ENCODE assay signal across 8 cellular contexts in genomic region chr1:6259491-6260362, GRCh38. TPM values are rescaled to one million over a fixed set of nuclear protein-coding genes. Genes with fewer than 3 reads are reported as not detected.
DNase-seq lines count a peak whose midpoint lies in the region; ATAC-seq and TF ChIP-seq lines count a peak whose summit lies in the region.

No MANE protein-coding gene starts in this region.

- H3K27ac ChIP-seq in PC-9, result no peak overlapping the region
- H3K27ac ChIP-seq in esophagus squamous epithelium, result peak overlapping the region; percentile 63 to 84 (median 72)

- BruUV-seq in PC-9 (replicated peaks; lab: Mats Ljungman, UMichigan), result TSS peak; percentile 11

- intact Hi-C loops in PC-9 (cut with micrococcal nuclease; ENCODE audit: unreplicated experiment) (loop anchor here (5.0 kb wide), 3 partner anchors 43 to 143 kb away; no protein-coding TSS in a partner anchor), esophagus squamous epithelium (cut with DNase I) (no loop called here)

- H3K9me3 Mint-ChIP-seq in activated T-cell treated with anti-CD3 and anti-CD28 coated beads, Interleukin-2, amount 50 U/mL, for 24 hours, result no peaks in the 10 kb centered on the region
- no peaks in the 10 kb centered on the region for H3K9me3 Mint-ChIP-seq in nephron progenitor cell

- TF ChIP-seq CTCF in PC-9 (conservative IDR thresholded peaks at IDR 0.05), result no peak
- peak in 2 of 6 experiments; percentile 6 to 19 for TF ChIP-seq CTCF in esophagus squamous epithelium (IDR thresholded peaks at IDR 0.05)
- TF ChIP-seq CTCF in nephron progenitor cell (IDR thresholded peaks at IDR 0.05), result no peak

- peak; percentile 80 for DNase-seq in ELF-1 (ENCODE audit: low read depth, low spot score)
- peak; percentile 55 to 79 for DNase-seq in PC-9
- peak; percentile 85 for DNase-seq in activated T-cell treated with anti-CD3 and anti-CD28 coated beads, Interleukin-2, amount 50 U/mL, for 24 hours
- no peak for DNase-seq in esophagus squamous epithelium (lab: John Stamatoyannopoulos, UW)
- DNase-seq in nephron progenitor cell, result peak; percentile 85
- peak; percentile 82 for DNase-seq in stimulated activated naive CD8-positive, alpha-beta T cell treated with anti-CD3 and anti-CD28 coated beads, Interleukin-15, Interleukin-2, amounts not matched to agents 100 U/mL and 50 U/mL, for 24 hours

- H3F3A ChIP-seq in PC-9 (ENCODE audit: insufficient read depth, low read depth), result 0 out of 2 replicates have a peak, but pooled peaks cover 5% of the 10 kb centered on the region

- H3K36me3 ChIP-seq in PC-9 (ENCODE audit: low read depth), result no peaks in the 10 kb centered on the region
- H3K36me3 ChIP-seq in esophagus squamous epithelium, result peaks cover 0 to 2% (median 0%) of the 10 kb centered on the region in 3 donors

- H3K27me3 Mint-ChIP-seq in activated T-cell treated with anti-CD3 and anti-CD28 coated beads, Interleukin-2, amount 50 U/mL, for 24 hours, result peaks cover 32% of the 10 kb centered on the region
- peaks cover 52% of the 10 kb centered on the region for H3K27me3 Mint-ChIP-seq in nephron progenitor cell (ENCODE audit: low read depth, poor library complexity)

- no peaks in the 10 kb centered on the region for H3K79me2 ChIP-seq in PC-9 (ENCODE audit: low read depth)

- H3K9me3 ChIP-seq in PC-9 (ENCODE audit: insufficient read depth, low read depth) (no peaks in the 10 kb centered on the region), esophagus squamous epithelium (no peaks in the 10 kb centered on the region)

- peaks cover 4% of the 10 kb centered on the region for H3K36me3 Mint-ChIP-seq in activated T-cell treated with anti-CD3 and anti-CD28 coated beads, Interleukin-2, amount 50 U/mL, for 24 hours (ENCODE audit: low read depth)
- H3K36me3 Mint-ChIP-seq in nephron progenitor cell (ENCODE audit: low read depth), result no peaks in the 10 kb centered on the region

- H3K4me1 Mint-ChIP-seq in activated T-cell treated with anti-CD3 and anti-CD28 coated beads, Interleukin-2, amount 50 U/mL, for 24 hours (ENCODE audit: low read depth), result peaks cover 5% of the 10 kb centered on the region
- peaks cover 43% of the 10 kb centered on the region for H3K4me1 Mint-ChIP-seq in nephron progenitor cell

- H3K27ac Mint-ChIP-seq in activated T-cell treated with anti-CD3 and anti-CD28 coated beads, Interleukin-2, amount 50 U/mL, for 24 hours, result no peak overlapping the region
- H3K27ac Mint-ChIP-seq in nephron progenitor cell, result no peak overlapping the region

- ATAC-seq in HG03280 (IDR thresholded peaks at IDR 0.05; ENCODE audit: unreplicated experiment), result peak; percentile 51
- ATAC-seq in stimulated activated naive CD8-positive, alpha-beta T cell treated with anti-CD3 and anti-CD28 coated beads, Interleukin-15, Interleukin-2, amounts not matched to agents 100 U/mL and 50 U/mL, for 24 hours, result peak; percentile 44
- no peak for ATAC-seq in HG02840 (IDR thresholded peaks at IDR 0.05; ENCODE audit: low FRiP score, unreplicated experiment)

- H4K20me1 ChIP-seq in PC-9 (ENCODE audit: insufficient read depth), result no peaks in the 10 kb centered on the region

- no peak overlapping the region for H3K4me3 Mint-ChIP-seq in activated T-cell treated with anti-CD3 and anti-CD28 coated beads, Interleukin-2, amount 50 U/mL, for 24 hours
- H3K4me3 Mint-ChIP-seq in nephron progenitor cell, result peak overlapping the region; percentile 48

- POLR2A ChIA-PET in PC-9 (lab: Charles Lee; ENCODE audit: unreplicated experiment), result no interaction called here

- no peaks in the 10 kb centered on the region for H3K27me3 ChIP-seq in PC-9 (ENCODE audit: insufficient read depth, low read depth)
- peaks cover 0 to 30% (median 0%) of the 10 kb centered on the region in 4 donors for H3K27me3 ChIP-seq in esophagus squamous epithelium

- CTCF ChIA-PET in PC-9 (lab: Charles Lee), result interaction anchor here (0.6 kb wide), 1 partner anchor 155 kb away, joined by 4 read pairs; no protein-coding TSS in a partner anchor

- peak overlapping the region; percentile 62 for H3K4me2 ChIP-seq in PC-9

- H3K4me1 ChIP-seq in PC-9 (replicated peaks; ENCODE audit: insufficient read depth) (no peaks in the 10 kb centered on the region), esophagus squamous epithelium (peaks cover 29 to 68% (median 31%) of the 10 kb centered on the region in 3 donors)

- H3K4me3 ChIP-seq in PC-9 (peak overlapping the region; percentile 54; the same call in 1 of the 2 replicates), esophagus squamous epithelium (peak overlapping the region; percentile 54 to 81 (median 66))

- 5 to 24% methylated on average over 4 of the region's 46 CpGs for WGBS in esophagus squamous epithelium, 2 donors

- no peaks in the 10 kb centered on the region for H3K9me2 ChIP-seq in PC-9 (ENCODE audit: insufficient read depth)

- peak in 1 of 4 donors; percentile 41 for TF ChIP-seq POLR2A in esophagus squamous epithelium (IDR thresholded peaks at IDR 0.05)

- H2AFZ ChIP-seq in PC-9, result no peak overlapping the region

RNA-seq across cellular contexts. Expression of gene GPR153, which starts 1.2 kb away (rescaled TPM):
- total RNA-seq in PC-9 (2021) (7.9 and 8.0 TPM in 2 replicates), esophagus squamous epithelium (10 to 100 TPM in 2 of 4 donors, 1 to 10 TPM in 2; 5.6 to 12.3 (median 10.2) TPM)

RNA-seq across cellular contexts. Expression of gene HES3, which starts 15.7 kb away (rescaled TPM):
- total RNA-seq in PC-9 (2021), result not detected in 2 replicates
- total RNA-seq in esophagus squamous epithelium, result not detected

RNA-seq across cellular contexts. Expression of gene ICMT, which starts 24.0 kb away (rescaled TPM):
- total RNA-seq in PC-9 (2021) (43.9 and 44.3 TPM in 2 replicates), esophagus squamous epithelium (10 to 100 TPM; 43.0 to 85.3 (median 53.4) TPM)

RNA-seq across cellular contexts. Expression of gene RNF207, which starts 53.8 kb away (rescaled TPM):
- total RNA-seq in PC-9 (2021) (49.3 and 53.1 TPM in 2 replicates), esophagus squamous epithelium (10 to 100 TPM in 3 of 4 donors, 1 to 10 TPM in 1; 6.6 to 43.3 (median 23.3) TPM)
